ENCODE assay signal across 31 cellular contexts in genomic region chr10:101768791-101769170, GRCh38. TPM values are rescaled to one million over a fixed set of nuclear protein-coding genes. Genes with fewer than 3 reads are reported as not detected.
A peak's percentile ranks its signal among the peaks of the same experiment; 100 is the strongest.
DNase-seq lines count a peak whose midpoint lies in the region; ATAC-seq and TF ChIP-seq lines count a peak whose summit lies in the region.
"Had no signal": no experiment of that assay in that cellular context is flagged by ENCODE, and none has a peak within 500 bp of the region (broad histone marks: within the 10 kb centered on the region; RNA-seq: fewer than 3 reads in every experiment).

No MANE protein-coding gene starts in this region.

- H3K4me2 ChIP-seq in SK-N-SH (no peak overlapping the region), IMR-90 (ENCODE audit: low read depth, low read length) (no peak overlapping the region)
- H3K4me2 ChIP-seq: BLaER1, GM23338, PC-9 had no signal

- H3K9ac ChIP-seq in SK-N-SH (no peak overlapping the region), IMR-90 (ENCODE audit: low read depth, low read length) (no peak overlapping the region)
- H3K9ac ChIP-seq: BLaER1 had no signal

- H3K27me3 Mint-ChIP-seq in nephron progenitor cell (ENCODE audit: low read depth, poor library complexity) = peaks cover 14% of the 10 kb centered on the region

- TF ChIP-seq EP300 in SK-N-SH (IDR thresholded peaks at IDR 0.05; ENCODE audit: borderline replicate concordance in 1 of 2, low read depth in 1 of 2, low read length in 1 of 2) = no peak

- H2BK120ac ChIP-seq in IMR-90 (ENCODE audit: low read depth, low read length) = no peak overlapping the region

- no peak overlapping the region for H3K4me3 ChIP-seq in SK-N-SH (ENCODE audit: low read depth in 2 of 2, low read length in 1 of 2)
- H3K4me3 ChIP-seq in IMR-90 (ENCODE audit: insufficient read depth, low read depth, low read length) = no peak overlapping the region
- no peak overlapping the region for H3K4me3 ChIP-seq in upper lobe of right lung
- H3K4me3 ChIP-seq in breast epithelium = no peak overlapping the region
- H3K4me3 ChIP-seq: BLaER1, GM12878, GM23338, PC-9 had no signal

- H3K4ac ChIP-seq in IMR-90 (ENCODE audit: low read depth, low read length) = no peak overlapping the region

- BruUV-seq in IMR-90 (replicated peaks; lab: Mats Ljungman, UMichigan) = no TSS peak

- H3K4me3 Mint-ChIP-seq in nephron progenitor cell = no peak overlapping the region
- H3K4me3 Mint-ChIP-seq: CD4-positive, alpha-beta memory T cell; GM23338 had no signal

- H3K36me3 ChIP-seq in SK-N-SH (replicated peaks in 1 of 2; ENCODE audit: control insufficient read depth in 1 of 2, insufficient read depth in 2 of 2, low read length in 1 of 2) = no peaks in the 10 kb centered on the region
- H3K36me3 ChIP-seq in IMR-90 (ENCODE audit: control insufficient read depth, insufficient read depth, low read length) = no peaks in the 10 kb centered on the region
- H3K36me3 ChIP-seq in upper lobe of right lung = no peaks in the 10 kb centered on the region
- no peaks in the 10 kb centered on the region for H3K36me3 ChIP-seq in breast epithelium
- H3K36me3 ChIP-seq: BLaER1 had no signal

- no peak overlapping the region for H3K27ac ChIP-seq in SK-N-SH (ENCODE audit: low read depth in 2 of 2, low read length in 1 of 2)
- no peak overlapping the region for H3K27ac ChIP-seq in IMR-90 (ENCODE audit: insufficient read depth, low read length)
- no peak overlapping the region for H3K27ac ChIP-seq in upper lobe of right lung
- H3K27ac ChIP-seq in breast epithelium = no peak overlapping the region
- H3K27ac ChIP-seq: 22Rv1, BLaER1, PC-9 had no signal

- H3K4me1 ChIP-seq in SK-N-SH (ENCODE audit: control insufficient read depth in 1 of 2, insufficient read depth in 2 of 2, low read depth in 1 of 2, low read length in 1 of 2) (no peaks in the 10 kb centered on the region), IMR-90 (ENCODE audit: control insufficient read depth, insufficient read depth, low read length) (no peaks in the 10 kb centered on the region), upper lobe of right lung (no peaks in the 10 kb centered on the region), breast epithelium (no peaks in the 10 kb centered on the region)
- H3K4me1 ChIP-seq: BLaER1, Caco-2 had no signal

- CTCF ChIA-PET in SK-N-SH (lab: Yijun Ruan, JAX) = interaction anchor here (1.1 to 3.2 kb wide), 7 partner anchors 9 to 554 kb away, joined by 3 to 14 read pairs (median 3); no protein-coding TSS in a partner anchor
- CTCF ChIA-PET in IMR-90 (lab: Yijun Ruan, JAX) = interaction anchor here (0.5 kb wide), 1 partner anchor 19 kb away, joined by 6 read pairs; no protein-coding TSS in a partner anchor

- H2BK5ac ChIP-seq in IMR-90 (ENCODE audit: low read depth, low read length, poor library complexity, severe bottlenecking) = no peak overlapping the region

- H3F3A ChIP-seq in SK-N-SH (replicated peaks; ENCODE audit: insufficient read depth) = no peaks in the 10 kb centered on the region

- TF ChIP-seq CTCF in SK-N-SH (IDR thresholded peaks at IDR 0.05) (no peak), IMR-90 (conservative IDR thresholded peaks at IDR 0.05; ENCODE audit: low read depth, low read length) (no peak), nephron progenitor cell (IDR thresholded peaks at IDR 0.05) (no peak), upper lobe of right lung (IDR thresholded peaks at IDR 0.05) (no peak), breast epithelium (IDR thresholded peaks at IDR 0.05) (no peak)

- H3K9me1 ChIP-seq in IMR-90 (ENCODE audit: insufficient read depth, low read length) = no peaks in the 10 kb centered on the region

- H3K9me3 ChIP-seq in SK-N-SH (no peaks in the 10 kb centered on the region), IMR-90 (ENCODE audit: control insufficient read depth, insufficient read depth, low read length) (no peaks in the 10 kb centered on the region; the same call in 1 of the 2 replicates), upper lobe of right lung (no peaks in the 10 kb centered on the region), breast epithelium (no peaks in the 10 kb centered on the region)
- H3K9me3 ChIP-seq: BLaER1, Caco-2 had no signal

- H3K4me1 Mint-ChIP-seq in nephron progenitor cell = peaks cover 86% of the 10 kb centered on the region

- no peaks in the 10 kb centered on the region for H3K9me2 ChIP-seq in SK-N-SH

- H4K20me1 ChIP-seq in SK-N-SH (ENCODE audit: insufficient read depth) = no peaks in the 10 kb centered on the region
- no peaks in the 10 kb centered on the region for H4K20me1 ChIP-seq in IMR-90 (ENCODE audit: insufficient read depth, low read length)

- no peak overlapping the region for H3K56ac ChIP-seq in IMR-90 (ENCODE audit: extremely low read depth, insufficient read depth, low read length)

- no peak for ATAC-seq in SK-N-SH treated with all-trans-retinoic acid at 6 μM for 48 hours
- ATAC-seq in IMR-90 (ENCODE audit: low read depth) = no peak
- no peak for ATAC-seq in upper lobe of right lung
- no peak for ATAC-seq in HG03039 (IDR thresholded peaks at IDR 0.05; ENCODE audit: unreplicated experiment)
- ATAC-seq in HG02973 (IDR thresholded peaks at IDR 0.05; ENCODE audit: unreplicated experiment) = no peak
- ATAC-seq: GM12878, GM23338 had no signal

- TF ChIP-seq POLR2A in IMR-90 (IDR thresholded peaks at IDR 0.05; ENCODE audit: low read depth, low read length) (no peak), breast epithelium (IDR thresholded peaks at IDR 0.05) (no peak)

- no peak overlapping the region for H4K91ac ChIP-seq in IMR-90 (ENCODE audit: insufficient read depth, low read depth, low read length)

- H2AK9ac ChIP-seq in IMR-90 (replicated peaks; ENCODE audit: low read depth, low read length, poor library complexity) = no peak overlapping the region

- in situ Hi-C loops in IMR-90 (cut with MboI; ENCODE audit: low sequenced_read_pairs) = no loop called here

- H3K36me3 Mint-ChIP-seq in nephron progenitor cell (ENCODE audit: low read depth) = no peaks in the 10 kb centered on the region
- H3K36me3 Mint-ChIP-seq: CD4-positive, alpha-beta memory T cell had no signal

- peak; percentile 10 for DNase-seq in SK-N-SH
- DNase-seq in IMR-90 = no peak
- no peak for DNase-seq in nephron progenitor cell
- DNase-seq in upper lobe of right lung = peak; percentile 19
- no peak for DNase-seq in breast epithelium (ENCODE audit: low spot score in 2 of 2)
- DNase-seq: Caco-2; CD4-positive, alpha-beta memory T cell; GDM1; HCEC 1CT; KBM-7; MV-4-11; NCI-H1105; NCI-H1436 treated with DMSO at 0.1 percent for 48 hours; NCI-H1930; NCI-H2107; NCI-H524; NK-92 treated with Interleukin-12 subunit alpha and Interleukin-12 subunit beta, amount 100 ng/mL, for 24 hours; PC-9; Right ventricle myocardium superior; SW 1271 had no signal

- no peak overlapping the region for H4K5ac ChIP-seq in IMR-90 (ENCODE audit: low read depth, low read length)

- intact Hi-C loops in IMR-90 (cut with micrococcal nuclease) (no loop called here), upper lobe of right lung (cut with DNase I) (no loop called here), breast epithelium (cut with DNase I; ENCODE audit: low total_unique reads) (no loop called here)

- no peak overlapping the region for H3K18ac ChIP-seq in IMR-90 (ENCODE audit: low read depth, low read length)

- H3K79me1 ChIP-seq in IMR-90 (ENCODE audit: low read depth in 1 of 2, low read length in 2 of 2) = no peaks in the 10 kb centered on the region

- 90% methylated on average over 5 of the region's 8 CpGs for WGBS in SK-N-SH (ENCODE audit: low lambda C conversion rate)
- 89% methylated on average over 3 of the region's 8 CpGs; no CpG with 5 or more reads in 1 of the 2 experiments for WGBS in IMR-90 (ENCODE audit: extremely low coverage in 2 of 2, insufficient read length in 1 of 2), 2 experiments

- no peaks in the 10 kb centered on the region for H3K79me2 ChIP-seq in SK-N-SH (ENCODE audit: insufficient read depth)

- H4K8ac ChIP-seq in IMR-90 (ENCODE audit: low read depth in 2 of 2, low read length in 2 of 2) = no peak overlapping the region

- H3K23ac ChIP-seq in IMR-90 (ENCODE audit: low read depth, low read length) = 0 out of 2 replicates have a peak overlapping the region, but pooled peaks have one; percentile 14

- POLR2A ChIA-PET in SK-N-SH (lab: Yijun Ruan, JAX) (interaction anchor here (1.5 kb wide), 1 partner anchor 49 kb away, joined by 4 read pairs; the partner anchor contains the start of gene OGA), IMR-90 (lab: Charles Lee; ENCODE audit: unreplicated experiment) (no interaction called here)

- H3K27me3 ChIP-seq in SK-N-SH (ENCODE audit: insufficient read depth) (peaks cover 6% of the 10 kb centered on the region; the same call in 1 of the 2 replicates), IMR-90 (ENCODE audit: control insufficient read depth, insufficient read depth, low read length) (peaks cover 88% of the 10 kb centered on the region), upper lobe of right lung (peaks cover 45% of the 10 kb centered on the region), breast epithelium (peaks cover 0 to 25% of the 10 kb centered on the region in 2 donors)

- no peaks in the 10 kb centered on the region for H3K9me3 Mint-ChIP-seq in nephron progenitor cell
- H3K9me3 Mint-ChIP-seq: GM23338 had no signal

- no peak overlapping the region for H2BK15ac ChIP-seq in IMR-90 (ENCODE audit: low read depth, low read length)

- dilution Hi-C loops in IMR-90 (cut with HindIII; ENCODE audit: low sequenced_read_pairs, unreplicated experiment) = no loop called here

- no peak overlapping the region for H2BK20ac ChIP-seq in IMR-90 (ENCODE audit: low read depth, low read length)

- H2AK5ac ChIP-seq in IMR-90 (ENCODE audit: low read depth, low read length) = no peak overlapping the region

- H3K27ac Mint-ChIP-seq in nephron progenitor cell = peak overlapping the region; percentile 27
- H3K27ac Mint-ChIP-seq: GM23338 had no signal

- TF ChIP-seq RAD21 in SK-N-SH (IDR thresholded peaks at IDR 0.05; ENCODE audit: low read length) (no peak), IMR-90 (IDR thresholded peaks at IDR 0.05; ENCODE audit: low read length) (no peak)

- no peak overlapping the region for H3K14ac ChIP-seq in IMR-90 (replicated peaks; ENCODE audit: low read depth, low read length)

- H2AFZ ChIP-seq in SK-N-SH (ENCODE audit: low read depth) = no peak overlapping the region
- no peak overlapping the region for H2AFZ ChIP-seq in IMR-90 (replicated peaks; ENCODE audit: low read length, poor library complexity)
- H2AFZ ChIP-seq: GM23338, PC-9 had no signal

RNA-seq across cellular contexts. Expression of gene FGF8, which starts 7.1 kb away (rescaled TPM):
- polyA plus RNA-seq in SK-N-SH (2012; rRNA removed) (0.34 TPM in 1 of 2 replicates, not detected in the other), IMR-90 (2012; rRNA removed) (0.17 TPM in 1 of 2 replicates, not detected in the other)
- 0.06 TPM in 1 of 2 replicates, not detected in the other for polyA plus RNA-seq in SK-N-SH (2012; cell fraction: cytosol; rRNA removed)
- 1.1 and 1.8 TPM in 2 replicates for polyA plus RNA-seq in SK-N-SH (2012; cell fraction: nucleus; rRNA removed)
- total RNA-seq in IMR-90 (2012; rRNA removed) (not detected in 2 replicates), upper lobe of right lung (1.2 TPM), breast epithelium (not detected)
- polyA plus RNA-seq in IMR-90 (2012; cell fraction: cytosol; rRNA removed) = 0.20 TPM in 1 of 2 replicates, not detected in the other
- polyA plus RNA-seq in IMR-90 (2012; cell fraction: nucleus; rRNA removed; ENCODE audit: low replicate concordance) = 0.57 and 2.5 TPM in 2 replicates
- total RNA-seq: CD4-positive, alpha-beta memory T cell; GM12878; LHCN-M2; MCF 10A; PC-9; Right ventricle myocardium superior; RPMI7951; SK-MEL-5 had no signal
- polyA plus RNA-seq: CD4-positive, alpha-beta memory T cell had no signal

RNA-seq across cellular contexts. Expression of gene NPM3, which starts 14.5 kb away (rescaled TPM):
- polyA plus RNA-seq in SK-N-SH (2012; rRNA removed) (89.3 and 105 TPM in 2 replicates), IMR-90 (2012; rRNA removed) (72.3 and 84.1 TPM in 2 replicates)
- polyA plus RNA-seq in SK-N-SH (2012; cell fraction: cytosol; rRNA removed) = 71.2 and 96.6 TPM in 2 replicates
- polyA plus RNA-seq in SK-N-SH (2012; cell fraction: nucleus; rRNA removed) = 43.9 and 55.4 TPM in 2 replicates
- total RNA-seq in IMR-90 (2012; rRNA removed) (112 and 122 TPM in 2 replicates), upper lobe of right lung (18.0 TPM), breast epithelium (10 to 100 TPM; 37.3 to 61.0 (median 43.9) TPM)
- 165 and 166 TPM in 2 replicates for polyA plus RNA-seq in IMR-90 (2012; cell fraction: cytosol; rRNA removed)
- 33.0 and 60.2 TPM in 2 replicates for polyA plus RNA-seq in IMR-90 (2012; cell fraction: nucleus; rRNA removed; ENCODE audit: low replicate concordance)

RNA-seq across cellular contexts. Expression of gene OGA, which starts 49.5 kb away (rescaled TPM):
- polyA plus RNA-seq in SK-N-SH (2012; rRNA removed) (24.8 and 36.6 TPM in 2 replicates), IMR-90 (2012; rRNA removed) (32.6 and 42.5 TPM in 2 replicates)
- 23.2 and 28.1 TPM in 2 replicates for polyA plus RNA-seq in SK-N-SH (2012; cell fraction: cytosol; rRNA removed)
- polyA plus RNA-seq in SK-N-SH (2012; cell fraction: nucleus; rRNA removed) = 70.8 and 133 TPM in 2 replicates
- total RNA-seq in IMR-90 (2012; rRNA removed) (62.9 and 89.7 TPM in 2 replicates), upper lobe of right lung (91.6 TPM), breast epithelium (100 to 1,000 TPM; 169 to 200 (median 181) TPM)
- 4.0 and 5.0 TPM in 2 replicates for polyA plus RNA-seq in IMR-90 (2012; cell fraction: cytosol; rRNA removed)
- 14.8 and 154 TPM in 2 replicates for polyA plus RNA-seq in IMR-90 (2012; cell fraction: nucleus; rRNA removed; ENCODE audit: low replicate concordance)

Comparison
In these comparisons a context has a peak if more than half of its experiments do, and no peak if none do; other contexts are left out.
1. DNase-seq: peak in SK-N-SH (single experiment) and upper lobe of right lung (single experiment); none in IMR-90 (single experiment), nephron progenitor cell (single experiment) and breast epithelium (0 of 2).